Comparison of ENCODE assay signal across 8 cellular contexts in the genomic region with DNA sequence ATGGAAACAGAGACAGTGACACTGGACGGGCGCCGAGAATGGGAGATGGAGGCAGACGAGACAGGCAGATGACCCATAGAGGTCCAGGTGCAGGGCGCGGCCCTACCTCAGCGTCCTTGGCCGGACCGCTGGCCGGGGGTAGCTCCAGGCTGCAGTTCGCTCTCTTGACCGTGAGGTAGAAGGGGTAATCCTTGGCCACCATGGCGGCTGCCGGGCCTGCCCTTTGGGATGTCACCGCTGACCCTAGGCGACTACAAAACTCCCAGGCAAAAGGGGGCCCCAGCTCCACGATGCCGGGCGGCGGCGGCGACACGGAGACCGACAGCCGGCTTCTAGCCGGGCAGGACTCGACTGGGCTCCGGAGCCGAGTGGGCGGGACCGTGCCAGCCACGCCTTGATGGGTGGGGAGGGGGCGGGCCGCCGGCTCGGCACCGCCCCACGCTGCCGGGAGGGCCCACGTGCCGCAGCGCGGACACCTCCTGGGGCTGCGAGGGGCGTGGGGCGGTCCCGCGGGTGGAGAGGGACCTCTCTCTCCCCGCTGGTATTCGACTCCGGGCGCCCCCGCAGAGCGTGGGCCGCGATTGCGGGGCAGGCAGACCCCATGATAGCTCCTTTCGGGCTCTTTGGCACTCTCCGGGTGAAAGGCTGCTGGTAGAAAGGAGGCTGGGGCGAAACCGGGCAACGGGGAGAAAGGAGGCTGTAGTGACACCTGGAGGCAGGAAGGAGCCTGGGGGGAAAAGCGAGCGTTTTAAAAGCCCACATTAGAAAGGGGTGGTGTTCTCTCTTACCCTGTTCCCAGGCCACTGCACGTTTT. TPM values are rescaled to one million over a fixed set of nuclear protein-coding genes. Genes with fewer than 3 reads are reported as not detected.
DNase-seq lines count a peak whose midpoint lies in the region; ATAC-seq, FAIRE-seq and TF ChIP-seq lines count a peak whose summit lies in the region.

A gene with protein sequence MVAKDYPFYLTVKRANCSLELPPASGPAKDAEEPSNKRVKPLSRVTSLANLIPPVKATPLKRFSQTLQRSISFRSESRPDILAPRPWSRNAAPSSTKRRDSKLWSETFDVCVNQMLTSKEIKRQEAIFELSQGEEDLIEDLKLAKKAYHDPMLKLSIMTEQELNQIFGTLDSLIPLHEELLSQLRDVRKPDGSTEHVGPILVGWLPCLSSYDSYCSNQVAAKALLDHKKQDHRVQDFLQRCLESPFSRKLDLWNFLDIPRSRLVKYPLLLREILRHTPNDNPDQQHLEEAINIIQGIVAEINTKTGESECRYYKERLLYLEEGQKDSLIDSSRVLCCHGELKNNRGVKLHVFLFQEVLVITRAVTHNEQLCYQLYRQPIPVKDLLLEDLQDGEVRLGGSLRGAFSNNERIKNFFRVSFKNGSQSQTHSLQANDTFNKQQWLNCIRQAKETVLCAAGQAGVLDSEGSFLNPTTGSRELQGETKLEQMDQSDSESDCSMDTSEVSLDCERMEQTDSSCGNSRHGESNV (minus strand): TSS at position 353 of the 814 bp plus-strand sequence. CDS start 151 bp downstream, at position 202.

- TF ChIP-seq POLR2A in H54 (IDR thresholded peaks at IDR 0.05; ENCODE audit: low read depth, low read length) = peak; percentile 84
- TF ChIP-seq POLR2A in adrenal gland (IDR thresholded peaks at IDR 0.05) = peak; percentile 87 to 96

- H3K9me3 ChIP-seq in Loucy (ENCODE audit: insufficient read depth, low read depth, low read length) (no peaks in the 10 kb centered on the region), adrenal gland (replicated peaks in 1 of 3) (no peaks in the 10 kb centered on the region)

- peak within 1 kb of the TSS; percentile 37 to 87 (median 74) for H3K27ac ChIP-seq in adrenal gland

- peak within 1 kb of the TSS; percentile 69 for H3K9ac ChIP-seq in Loucy (ENCODE audit: low read depth, low read length, poor library complexity, severe bottlenecking)

- no peaks in the 10 kb centered on the region for H3K36me3 Mint-ChIP-seq in progenitor cell of endocrine pancreas (ENCODE audit: insufficient read depth)

- H3K79me2 ChIP-seq in Loucy (ENCODE audit: insufficient read depth, low read length) = peaks cover 40% of the 10 kb centered on the region

- peak within 1 kb of the TSS; percentile 87 for H3K4me3 ChIP-seq in Loucy (ENCODE audit: low read length, poor library complexity, severe bottlenecking)
- H3K4me3 ChIP-seq in adrenal gland = peak within 1 kb of the TSS; percentile 62 to 94 (median 72)

- no peaks in the 10 kb centered on the region for H3K9me2 ChIP-seq in Loucy (replicated peaks; ENCODE audit: low read depth, low read length)

- ATAC-seq in left cardiac atrium = peak; percentile 98

- no peaks in the 10 kb centered on the region for H3F3A ChIP-seq in Loucy (ENCODE audit: low read depth)

- TF ChIP-seq CTCF in GM10266 (IDR thresholded peaks at IDR 0.05; ENCODE audit: control insufficient read depth, insufficient read depth, low read depth, missing control alignments) = peak; percentile 67
- peak; percentile 75 for TF ChIP-seq CTCF in Loucy (conservative IDR thresholded peaks at IDR 0.05; ENCODE audit: low read length)
- TF ChIP-seq CTCF in adrenal gland (IDR thresholded peaks at IDR 0.05) = peak in 5 of 6 experiments; percentile 25 to 44 (median 38)
- peak; percentile 51 for TF ChIP-seq CTCF in progenitor cell of endocrine pancreas (IDR thresholded peaks at IDR 0.05; ENCODE audit: unreplicated experiment)

- DNase-seq in GM10266 (ENCODE audit: extremely low spot score) = peak; percentile 88
- peak; percentile 82 for DNase-seq in H54 (ENCODE audit: insufficient read length, low spot score)
- peak; percentile 81 for DNase-seq in T follicular helper cell (ENCODE audit: low read depth)
- DNase-seq in adrenal gland = peak; percentile 85 to 92 (median 89)
- peak; percentile 90 for DNase-seq in left cardiac atrium
- DNase-seq in progenitor cell of endocrine pancreas (ENCODE audit: low spot score, unreplicated experiment) = peak; percentile 71
- DNase-seq in ureter (ENCODE audit: low spot score) = peak; percentile 87

- H3K27me3 ChIP-seq in Loucy (ENCODE audit: insufficient read depth, low read length, poor library complexity, severe bottlenecking) = no peaks in the 10 kb centered on the region
- H3K27me3 ChIP-seq in adrenal gland = no peaks in the 10 kb centered on the region

- H2AFZ ChIP-seq in Loucy (ENCODE audit: low read length) = peak within 1 kb of the TSS; percentile 82

- intact Hi-C loops in adrenal gland (cut with DNase I) = loop anchor here (5.0 kb wide), 2 partner anchors 100 to 185 kb away; no protein-coding TSS in a partner anchor
- intact Hi-C loops in left cardiac atrium (cut with DNase I) = loop anchor here (2.0 to 10.0 kb wide), 6 partner anchors 45 to 187 kb away; no protein-coding TSS in a partner anchor

- no peaks in the 10 kb centered on the region for H3K9me3 Mint-ChIP-seq in progenitor cell of endocrine pancreas (ENCODE audit: low read depth)

- no peaks in the 10 kb centered on the region for H3K27me3 Mint-ChIP-seq in progenitor cell of endocrine pancreas

- no peaks in the 10 kb centered on the region for H3K36me3 ChIP-seq in Loucy (ENCODE audit: insufficient read depth, low read length)
- H3K36me3 ChIP-seq in adrenal gland (replicated peaks in 1 of 2) = no peaks in the 10 kb centered on the region

- WGBS in adrenal gland, 4 donors = 0 to 2% (median 1%) methylated on average over 16 to 65 of the region's 65 CpGs

- H3K27ac Mint-ChIP-seq in progenitor cell of endocrine pancreas = peak within 1 kb of the TSS; percentile 95

- peaks cover 33% of the 10 kb centered on the region for H3K4me1 Mint-ChIP-seq in progenitor cell of endocrine pancreas (ENCODE audit: low read depth)

- FAIRE-seq in H54 (lab: Jason Lieb, UNC) = no peak

- H3K4me1 ChIP-seq in Loucy (ENCODE audit: insufficient read depth, low read length, poor library complexity, severe bottlenecking) (peaks cover 46% of the 10 kb centered on the region), adrenal gland (replicated peaks in 1 of 2) (peaks cover 30 to 32% of the 10 kb centered on the region in 2 donors)

- H3K4me2 ChIP-seq in Loucy (ENCODE audit: low read depth, low read length, poor library complexity, severe bottlenecking) = peak within 1 kb of the TSS; percentile 97

- peaks cover 13% of the 10 kb centered on the region for H4K20me1 ChIP-seq in Loucy (ENCODE audit: insufficient read depth, low read length, poor library complexity, severe bottlenecking)

- peak within 1 kb of the TSS; percentile 94 for H3K4me3 Mint-ChIP-seq in progenitor cell of endocrine pancreas (ENCODE audit: low read depth)

RNA-seq across cellular contexts. Expression of the gene that starts here (rescaled TPM):
- total RNA-seq in adrenal gland (100 to 1,000 TPM in 1 of 8 donors, 10 to 100 TPM in 7; 49.4 to 110 (median 70.4) TPM), left cardiac atrium (10 to 100 TPM; 11.9 to 16.8 TPM), progenitor cell of endocrine pancreas (60.4 and 72.2 TPM in 2 replicates), ureter (50.0 TPM)
- 100 to 1,000 TPM in 1 of 3 donors, 10 to 100 TPM in 2; 26.6 to 122 (median 33.9) TPM for polyA plus RNA-seq in adrenal gland

Comparison
In these comparisons a context has a peak if more than half of its experiments do, and no peak if none do; other contexts are left out.
1. Peak in every context shown above with its lines: DNase-seq, ATAC-seq, H3K4me3 ChIP-seq and H3K27ac ChIP-seq.